In genomic region chr4:169005453-169006099, GRCh38 we compare ENCODE assay signal across 9 cellular contexts. TPM values are rescaled to one million over a fixed set of nuclear protein-coding genes. Genes with fewer than 3 reads are reported as not detected.
DNase-seq lines count a peak whose midpoint lies in the region; ATAC-seq and TF ChIP-seq lines count a peak whose summit lies in the region.
"Had no signal": no experiment of that assay in that cellular context is flagged by ENCODE, and none has a peak within 500 bp of the region (broad histone marks: within the 10 kb centered on the region; RNA-seq: fewer than 3 reads in every experiment).

No MANE protein-coding gene starts in this region.

- BruUV-seq in OCI-LY7 (replicated peaks; lab: Mats Ljungman, UMichigan), result no TSS peak

- TF ChIP-seq POLR2A in stomach (IDR thresholded peaks at IDR 0.05), result no peak

- H2AFZ ChIP-seq in OCI-LY7 (ENCODE audit: low read length), result no peak overlapping the region

- H3K4me3 ChIP-seq in OCI-LY7 (ENCODE audit: low read depth, low read length, poor library complexity, severe bottlenecking) (no peak overlapping the region), fibroblast of mammary gland (ENCODE audit: control insufficient read depth, low read depth, low read length) (no peak overlapping the region), stomach (no peak overlapping the region)

- peaks cover 24% of the 10 kb centered on the region; the same call in 1 of the 2 replicates for H3K79me2 ChIP-seq in OCI-LY7 (ENCODE audit: insufficient read depth, low read depth, low read length)

- H3K27ac ChIP-seq in OCI-LY7 (ENCODE audit: low read depth, low read length, poor library complexity, severe bottlenecking), result no peak overlapping the region
- H3K27ac ChIP-seq in stomach, result no peak overlapping the region

- no peaks in the 10 kb centered on the region for H3K9me3 ChIP-seq in OCI-LY7 (ENCODE audit: low read length)
- H3K9me3 ChIP-seq in stomach, result no peaks in the 10 kb centered on the region

- ATAC-seq in HG02571 (IDR thresholded peaks at IDR 0.05; ENCODE audit: unreplicated experiment), result no peak

- H3K4me2 ChIP-seq in OCI-LY7 (ENCODE audit: low read length), result no peak overlapping the region

- peak; percentile 4 for DNase-seq in NCI-H2171 treated with DMSO at 0.1 percent for 48 hours (lab: John Stamatoyannopoulos, UW)
- no peak for DNase-seq in NCI-H2171 (lab: John Stamatoyannopoulos, UW)
- DNase-seq in OCI-LY7 (ENCODE audit: low spot score), result peak; percentile 5
- DNase-seq in fibroblast of mammary gland (ENCODE audit: low read depth), result peak; percentile 41
- no peak for DNase-seq in stomach
- DNase-seq in COLO668 (lab: John Stamatoyannopoulos, UW; ENCODE audit: unreplicated experiment), result no peak
- DNase-seq in SHP77 (lab: John Stamatoyannopoulos, UW), result no peak
- DNase-seq: activated CD4-positive, CD25-positive, alpha-beta regulatory T cell had no signal

- no peaks in the 10 kb centered on the region for H4K20me1 ChIP-seq in OCI-LY7 (ENCODE audit: insufficient read depth, low read length)

- POLR2A ChIA-PET in OCI-LY7 (lab: Charles Lee), result interaction anchor here (0.7 kb wide), 1 partner anchor 8 kb away, joined by 3 read pairs; no protein-coding TSS in a partner anchor

- H3K36me3 ChIP-seq in OCI-LY7 (ENCODE audit: insufficient read depth, low read length), result peaks cover 59% of the 10 kb centered on the region
- H3K36me3 ChIP-seq in stomach, result peaks cover 11 to 45% (median 41%) of the 10 kb centered on the region in 4 donors

- WGBS in stomach, 5 donors, result 21 to 48% (median 35%) methylated on average over 1 of the region's 1 CpG

- H3K9me2 ChIP-seq in OCI-LY7 (ENCODE audit: insufficient read depth, low read length), result no peaks in the 10 kb centered on the region

- peak; percentile 70 for TF ChIP-seq CTCF in OCI-LY7 (conservative IDR thresholded peaks at IDR 0.05; ENCODE audit: low read length)
- peak; percentile 49 for TF ChIP-seq CTCF in fibroblast of mammary gland (conservative IDR thresholded peaks at IDR 0.05; ENCODE audit: control insufficient read depth, insufficient read depth, low read depth, low read length)
- TF ChIP-seq CTCF in stomach (IDR thresholded peaks at IDR 0.05), result peak in 4 of 7 experiments; percentile 14 to 29 (median 21)

- TF ChIP-seq EP300 in stomach (IDR thresholded peaks at IDR 0.05), result no peak

- H3K4me1 ChIP-seq in OCI-LY7 (ENCODE audit: insufficient read depth, low read length, poor library complexity, severe bottlenecking) (peaks cover 25% of the 10 kb centered on the region), stomach (peaks cover 22 to 52% (median 38%) of the 10 kb centered on the region in 4 donors)

- intact Hi-C loops in OCI-LY7 (cut with micrococcal nuclease; ENCODE audit: unreplicated experiment), result loop anchor here (2.0 to 5.0 kb wide), 2 partner anchors 83 to 752 kb away; partner anchors contain the start of gene HPF1
- intact Hi-C loops in stomach (cut with DNase I; ENCODE audit: low total_unique reads), result no loop called here

- no peaks in the 10 kb centered on the region for H3K27me3 ChIP-seq in stomach

- CTCF ChIA-PET in OCI-LY7 (lab: Charles Lee; ENCODE audit: unreplicated experiment), result no interaction called here

RNA-seq across cellular contexts. Expression of gene CBR4, which starts 4.5 kb away (rescaled TPM):
- 18.7 and 21.9 TPM in 2 replicates for total RNA-seq in OCI-LY7 (2014; rRNA removed; shearing (Covaris generic))
- total RNA-seq in OCI-LY7 (2022) (40.9 and 49.3 TPM in 2 replicates), stomach (10 to 100 TPM in 4 of 5 donors, not detected in 1; 13.4 to 48.7 (median 16.4) TPM)
- polyA plus RNA-seq in stomach, result 1 to 10 TPM; 4.1 to 6.8 (median 6.7) TPM

Comparison
In these comparisons a context has a peak if more than half of its experiments do, and no peak if none do; other contexts are left out.
1. DNase-seq: peak in NCI-H2171 treated with DMSO at 0.1 percent for 48 hours (single experiment), OCI-LY7 (single experiment) and fibroblast of mammary gland (single experiment); none in NCI-H2171 (single experiment), stomach (single experiment), COLO668 (single experiment) and SHP77 (0 of 2).
2. Peak in every context shown above with its lines, with median percentiles within 50 percentile points of each other: CTCF ChIP-seq.